1 cellular context compared by ENCODE assay signal in the genomic region with DNA sequence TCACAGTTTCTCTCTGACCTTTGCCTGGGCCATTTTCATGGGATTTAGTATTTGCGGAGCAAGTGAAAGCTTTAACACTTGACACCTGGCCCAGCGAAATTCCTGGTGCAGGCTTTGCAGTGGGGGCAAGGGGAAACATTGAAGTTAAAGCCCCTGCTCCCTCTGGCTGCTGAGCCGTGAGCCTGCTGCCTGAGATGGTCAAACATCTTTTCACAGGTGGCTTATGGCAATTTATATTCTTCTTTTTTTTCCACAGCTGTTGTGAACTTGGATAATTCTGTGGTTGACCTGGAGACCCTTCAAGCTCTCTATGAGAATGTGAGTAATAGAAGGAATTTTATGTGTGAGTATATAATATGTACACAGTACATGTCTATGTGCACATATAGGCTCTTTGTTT.
TF ChIP-seq lines count a peak whose summit lies in the region.

No MANE protein-coding gene starts in this region.

TF ChIP-seq in GM23338, 12 proteins besides CTCF, POLR2A, EP300 and RAD21:
- TF ChIP-seq, protein P1, sequence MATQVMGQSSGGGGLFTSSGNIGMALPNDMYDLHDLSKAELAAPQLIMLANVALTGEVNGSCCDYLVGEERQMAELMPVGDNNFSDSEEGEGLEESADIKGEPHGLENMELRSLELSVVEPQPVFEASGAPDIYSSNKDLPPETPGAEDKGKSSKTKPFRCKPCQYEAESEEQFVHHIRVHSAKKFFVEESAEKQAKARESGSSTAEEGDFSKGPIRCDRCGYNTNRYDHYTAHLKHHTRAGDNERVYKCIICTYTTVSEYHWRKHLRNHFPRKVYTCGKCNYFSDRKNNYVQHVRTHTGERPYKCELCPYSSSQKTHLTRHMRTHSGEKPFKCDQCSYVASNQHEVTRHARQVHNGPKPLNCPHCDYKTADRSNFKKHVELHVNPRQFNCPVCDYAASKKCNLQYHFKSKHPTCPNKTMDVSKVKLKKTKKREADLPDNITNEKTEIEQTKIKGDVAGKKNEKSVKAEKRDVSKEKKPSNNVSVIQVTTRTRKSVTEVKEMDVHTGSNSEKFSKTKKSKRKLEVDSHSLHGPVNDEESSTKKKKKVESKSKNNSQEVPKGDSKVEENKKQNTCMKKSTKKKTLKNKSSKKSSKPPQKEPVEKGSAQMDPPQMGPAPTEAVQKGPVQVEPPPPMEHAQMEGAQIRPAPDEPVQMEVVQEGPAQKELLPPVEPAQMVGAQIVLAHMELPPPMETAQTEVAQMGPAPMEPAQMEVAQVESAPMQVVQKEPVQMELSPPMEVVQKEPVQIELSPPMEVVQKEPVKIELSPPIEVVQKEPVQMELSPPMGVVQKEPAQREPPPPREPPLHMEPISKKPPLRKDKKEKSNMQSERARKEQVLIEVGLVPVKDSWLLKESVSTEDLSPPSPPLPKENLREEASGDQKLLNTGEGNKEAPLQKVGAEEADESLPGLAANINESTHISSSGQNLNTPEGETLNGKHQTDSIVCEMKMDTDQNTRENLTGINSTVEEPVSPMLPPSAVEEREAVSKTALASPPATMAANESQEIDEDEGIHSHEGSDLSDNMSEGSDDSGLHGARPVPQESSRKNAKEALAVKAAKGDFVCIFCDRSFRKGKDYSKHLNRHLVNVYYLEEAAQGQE (IDR thresholded peaks at IDR 0.05; ENCODE audit: unreplicated experiment): no peak
- TF ChIP-seq, protein P2, sequence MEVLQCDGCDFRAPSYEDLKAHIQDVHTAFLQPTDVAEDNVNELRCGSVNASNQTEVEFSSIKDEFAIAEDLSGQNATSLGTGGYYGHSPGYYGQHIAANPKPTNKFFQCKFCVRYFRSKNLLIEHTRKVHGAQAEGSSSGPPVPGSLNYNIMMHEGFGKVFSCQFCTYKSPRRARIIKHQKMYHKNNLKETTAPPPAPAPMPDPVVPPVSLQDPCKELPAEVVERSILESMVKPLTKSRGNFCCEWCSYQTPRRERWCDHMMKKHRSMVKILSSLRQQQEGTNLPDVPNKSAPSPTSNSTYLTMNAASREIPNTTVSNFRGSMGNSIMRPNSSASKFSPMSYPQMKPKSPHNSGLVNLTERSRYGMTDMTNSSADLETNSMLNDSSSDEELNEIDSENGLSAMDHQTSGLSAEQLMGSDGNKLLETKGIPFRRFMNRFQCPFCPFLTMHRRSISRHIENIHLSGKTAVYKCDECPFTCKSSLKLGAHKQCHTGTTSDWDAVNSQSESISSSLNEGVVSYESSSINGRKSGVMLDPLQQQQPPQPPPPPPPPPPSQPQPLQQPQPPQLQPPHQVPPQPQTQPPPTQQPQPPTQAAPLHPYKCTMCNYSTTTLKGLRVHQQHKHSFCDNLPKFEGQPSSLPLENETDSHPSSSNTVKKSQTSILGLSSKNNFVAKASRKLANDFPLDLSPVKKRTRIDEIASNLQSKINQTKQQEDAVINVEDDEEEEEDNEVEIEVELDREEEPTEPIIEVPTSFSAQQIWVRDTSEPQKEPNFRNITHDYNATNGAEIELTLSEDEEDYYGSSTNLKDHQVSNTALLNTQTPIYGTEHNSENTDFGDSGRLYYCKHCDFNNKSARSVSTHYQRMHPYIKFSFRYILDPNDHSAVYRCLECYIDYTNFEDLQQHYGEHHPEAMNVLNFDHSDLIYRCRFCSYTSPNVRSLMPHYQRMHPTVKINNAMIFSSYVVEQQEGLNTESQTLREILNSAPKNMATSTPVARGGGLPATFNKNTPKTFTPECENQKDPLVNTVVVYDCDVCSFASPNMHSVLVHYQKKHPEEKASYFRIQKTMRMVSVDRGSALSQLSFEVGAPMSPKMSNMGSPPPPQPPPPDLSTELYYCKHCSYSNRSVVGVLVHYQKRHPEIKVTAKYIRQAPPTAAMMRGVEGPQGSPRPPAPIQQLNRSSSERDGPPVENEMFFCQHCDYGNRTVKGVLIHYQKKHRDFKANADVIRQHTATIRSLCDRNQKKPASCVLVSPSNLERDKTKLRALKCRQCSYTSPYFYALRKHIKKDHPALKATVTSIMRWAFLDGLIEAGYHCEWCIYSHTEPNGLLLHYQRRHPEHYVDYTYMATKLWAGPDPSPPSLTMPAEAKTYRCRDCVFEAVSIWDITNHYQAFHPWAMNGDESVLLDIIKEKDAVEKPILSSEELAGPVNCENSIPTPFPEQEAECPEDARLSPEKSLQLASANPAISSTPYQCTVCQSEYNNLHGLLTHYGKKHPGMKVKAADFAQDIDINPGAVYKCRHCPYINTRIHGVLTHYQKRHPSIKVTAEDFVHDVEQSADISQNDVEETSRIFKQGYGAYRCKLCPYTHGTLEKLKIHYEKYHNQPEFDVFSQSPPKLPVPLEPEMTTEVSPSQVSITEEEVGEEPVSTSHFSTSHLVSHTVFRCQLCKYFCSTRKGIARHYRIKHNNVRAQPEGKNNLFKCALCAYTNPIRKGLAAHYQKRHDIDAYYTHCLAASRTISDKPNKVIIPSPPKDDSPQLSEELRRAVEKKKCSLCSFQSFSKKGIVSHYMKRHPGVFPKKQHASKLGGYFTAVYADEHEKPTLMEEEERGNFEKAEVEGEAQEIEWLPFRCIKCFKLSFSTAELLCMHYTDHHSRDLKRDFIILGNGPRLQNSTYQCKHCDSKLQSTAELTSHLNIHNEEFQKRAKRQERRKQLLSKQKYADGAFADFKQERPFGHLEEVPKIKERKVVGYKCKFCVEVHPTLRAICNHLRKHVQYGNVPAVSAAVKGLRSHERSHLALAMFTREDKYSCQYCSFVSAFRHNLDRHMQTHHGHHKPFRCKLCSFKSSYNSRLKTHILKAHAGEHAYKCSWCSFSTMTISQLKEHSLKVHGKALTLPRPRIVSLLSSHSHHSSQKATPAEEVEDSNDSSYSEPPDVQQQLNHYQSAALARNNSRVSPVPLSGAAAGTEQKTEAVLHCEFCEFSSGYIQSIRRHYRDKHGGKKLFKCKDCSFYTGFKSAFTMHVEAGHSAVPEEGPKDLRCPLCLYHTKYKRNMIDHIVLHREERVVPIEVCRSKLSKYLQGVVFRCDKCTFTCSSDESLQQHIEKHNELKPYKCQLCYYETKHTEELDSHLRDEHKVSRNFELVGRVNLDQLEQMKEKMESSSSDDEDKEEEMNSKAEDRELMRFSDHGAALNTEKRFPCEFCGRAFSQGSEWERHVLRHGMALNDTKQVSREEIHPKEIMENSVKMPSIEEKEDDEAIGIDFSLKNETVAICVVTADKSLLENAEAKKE (CRISPR knock-in tag; IDR thresholded peaks at IDR 0.05): no peak
- TF ChIP-seq POLR2AphosphoS5 (IDR thresholded peaks at IDR 0.05; ENCODE audit: low read depth) (no peak), STAT1 (IDR thresholded peaks at IDR 0.05; ENCODE audit: unreplicated experiment) (no peak), EZH2phosphoT487 (IDR thresholded peaks at IDR 0.05; ENCODE audit: unreplicated experiment) (no peak), CREB1 (CRISPR knock-in tag; IDR thresholded peaks at IDR 0.05; ENCODE audit: low read depth) (no peak), ZNF114 (CRISPR knock-in tag; IDR thresholded peaks at IDR 0.05) (no peak), ZNF331 (CRISPR knock-in tag; IDR thresholded peaks at IDR 0.05; ENCODE audit: low read depth) (no peak), JUNB (IDR thresholded peaks at IDR 0.05; ENCODE audit: unreplicated experiment) (no peak), NANOG (IDR thresholded peaks at IDR 0.05; ENCODE audit: borderline replicate concordance) (no peak), EZH2 (IDR thresholded peaks at IDR 0.05; ENCODE audit: low read depth, unreplicated experiment) (no peak)
- TF ChIP-seq, protein P3, sequence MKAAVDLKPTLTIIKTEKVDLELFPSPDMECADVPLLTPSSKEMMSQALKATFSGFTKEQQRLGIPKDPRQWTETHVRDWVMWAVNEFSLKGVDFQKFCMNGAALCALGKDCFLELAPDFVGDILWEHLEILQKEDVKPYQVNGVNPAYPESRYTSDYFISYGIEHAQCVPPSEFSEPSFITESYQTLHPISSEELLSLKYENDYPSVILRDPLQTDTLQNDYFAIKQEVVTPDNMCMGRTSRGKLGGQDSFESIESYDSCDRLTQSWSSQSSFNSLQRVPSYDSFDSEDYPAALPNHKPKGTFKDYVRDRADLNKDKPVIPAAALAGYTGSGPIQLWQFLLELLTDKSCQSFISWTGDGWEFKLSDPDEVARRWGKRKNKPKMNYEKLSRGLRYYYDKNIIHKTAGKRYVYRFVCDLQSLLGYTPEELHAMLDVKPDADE (IDR thresholded peaks at IDR 0.05): no peak
